14 cellular contexts compared by ENCODE assay signal in the genomic region with DNA sequence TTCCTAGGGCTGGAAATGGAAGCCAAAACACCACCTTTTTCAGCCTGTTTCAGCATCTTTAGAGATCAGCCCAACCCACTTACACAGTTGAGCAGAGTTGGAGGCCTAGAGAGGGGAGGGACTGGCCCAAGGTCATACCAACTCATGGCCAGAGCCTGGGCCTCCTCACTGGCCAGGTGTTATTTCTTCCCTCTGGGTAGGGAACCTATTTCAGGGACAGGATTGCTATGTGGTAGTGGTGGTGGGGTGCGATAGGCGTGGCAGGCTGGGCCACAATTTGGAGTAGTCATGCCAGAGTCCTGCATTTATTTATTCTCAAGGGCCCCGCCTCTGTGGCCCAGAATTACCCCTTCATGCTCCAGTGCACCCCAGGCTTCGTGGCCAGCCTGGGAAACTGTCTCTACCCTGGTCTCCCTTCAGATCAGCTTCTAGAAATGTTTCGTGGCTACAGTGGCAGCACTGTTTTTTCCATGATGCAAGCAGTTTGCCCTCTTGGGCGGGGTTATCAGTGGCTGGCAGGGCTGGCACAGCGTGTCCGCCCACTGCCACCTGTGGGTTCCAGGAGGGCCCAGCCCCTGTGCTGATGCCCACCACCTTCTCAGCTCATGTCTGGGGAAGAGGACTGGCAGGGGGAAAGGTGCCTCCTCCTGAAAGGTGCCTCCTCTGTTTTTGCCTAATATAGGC. TPM values are rescaled to one million over a fixed set of nuclear protein-coding genes. Genes with fewer than 3 reads are reported as not detected.
DNase-seq lines count a peak whose midpoint lies in the region; ATAC-seq and TF ChIP-seq lines count a peak whose summit lies in the region.
"Had no signal": no experiment of that assay in that cellular context is flagged by ENCODE, and none has a peak within 500 bp of the region (broad histone marks: within the 10 kb centered on the region; RNA-seq: fewer than 3 reads in every experiment).

No MANE protein-coding gene starts in this region.

- intact Hi-C loops in activated CD4-positive, alpha-beta T cell treated with anti-CD3 and anti-CD28 coated beads for 36 hours (cut with DNase I, micrococcal nuclease), result loop anchor here in 1 of 2 experiments (10.0 kb wide), 1 partner anchor 539 kb away; a partner anchor contains a TSS

- no peak overlapping the region for H3K27ac Mint-ChIP-seq in WTC11
- H3K27ac Mint-ChIP-seq in stimulated activated naive B cell treated with anti-CD40 and anti-IgM and Interleukin-4, amounts not matched to agents 10 μg/mL and 1 μg/mL and 100 μg/mL, for 72 hours, result peak overlapping the region; percentile 31
- H3K27ac Mint-ChIP-seq in activated CD4-positive, alpha-beta T cell treated with anti-CD3 and anti-CD28 coated beads for 36 hours, result no peak overlapping the region
- H3K27ac Mint-ChIP-seq: activated T-cell treated with anti-CD3 and anti-CD28 coated beads, Interleukin-2, amount 50 U/mL, for 72 hours; CD8-positive, alpha-beta memory T cell; stimulated activated naive CD8-positive, alpha-beta T cell treated with anti-CD3 and anti-CD28 coated beads, Interleukin-15, amount 100 ng/mL, for 72 hours had no signal

- POLR2A ChIA-PET in WTC11 (lab: Charles Lee), result no interaction called here
- POLR2A ChIA-PET in activated CD4-positive, alpha-beta T cell treated with anti-CD3 and anti-CD28 coated beads for 36 hours (lab: Charles Lee), result no interaction called here

- in situ Hi-C loops in GM13977 (cut with MboI; ENCODE audit: low pct_unique_long_range_greater_than_20kb, low sequenced_read_pairs, unreplicated experiment), result loop anchor here (10.0 kb wide), 1 partner anchor 299 kb away; no protein-coding TSS in a partner anchor

- DNase-seq in GM13977 (ENCODE audit: low spot score) (peak; percentile 58), WTC11 (ENCODE audit: low spot score) (peak; percentile 4), left lobe of liver (ENCODE audit: low spot score) (peak; percentile 71)
- no peak for DNase-seq in stimulated activated naive B cell treated with anti-CD40 and anti-IgM and Interleukin-4, amounts not matched to agents 10 μg/mL and 1 μg/mL and 100 μg/mL, for 72 hours
- DNase-seq in activated CD4-positive, alpha-beta T cell treated with anti-CD3 and anti-CD28 coated beads for 36 hours, result no peak
- DNase-seq in activated T-cell treated with anti-CD3 and anti-CD28 coated beads, Interleukin-2, amount 50 U/mL, for 4 hours, result no peak
- DNase-seq: activated T-cell treated with anti-CD3 and anti-CD28 coated beads, Interleukin-2, amount 50 U/mL, for 72 hours; CD8-positive, alpha-beta memory T cell; dorsolateral prefrontal cortex; immature natural killer cell; NCI-H2171; stimulated activated naive CD8-positive, alpha-beta T cell treated with anti-CD3 and anti-CD28 coated beads, Interleukin-15, amount 100 ng/mL, for 72 hours had no signal

- ATAC-seq in WTC11, result no peak
- ATAC-seq in left lobe of liver, result peak; percentile 8
- peak; percentile 47 to 54 for ATAC-seq in stimulated activated naive B cell treated with anti-CD40 and anti-IgM and Interleukin-4, amounts not matched to agents 10 μg/mL and 1 μg/mL and 100 μg/mL, for 72 hours (replicated peaks)
- no peak for ATAC-seq in HG03354 (IDR thresholded peaks at IDR 0.05; ENCODE audit: poor library complexity, severe bottlenecking, unreplicated experiment)
- ATAC-seq in activated CD4-positive, alpha-beta T cell treated with anti-CD3 and anti-CD28 coated beads for 36 hours, result no peak
- ATAC-seq in activated T-cell treated with anti-CD3 and anti-CD28 coated beads, Interleukin-2, amount 50 U/mL, for 4 hours, result no peak
- ATAC-seq: activated T-cell treated with anti-CD3 and anti-CD28 coated beads, Interleukin-2, amount 50 U/mL, for 72 hours; SK-N-SH treated with all-trans-retinoic acid at 6 μM for 48 hours; stimulated activated naive CD8-positive, alpha-beta T cell treated with anti-CD3 and anti-CD28 coated beads, Interleukin-15, amount 100 ng/mL, for 72 hours had no signal

- no peak for TF ChIP-seq CTCF in GM13977 (IDR thresholded peaks at IDR 0.05; ENCODE audit: extremely low read depth, insufficient read depth, missing control alignments)
- no peak for TF ChIP-seq CTCF in WTC11 (IDR thresholded peaks at IDR 0.05)

- CTCF ChIA-PET in WTC11 (lab: Charles Lee), result interaction anchor here (1.0 kb wide), 1 partner anchor 175 kb away, joined by 3 read pairs; no protein-coding TSS in a partner anchor
- CTCF ChIA-PET in activated CD4-positive, alpha-beta T cell treated with anti-CD3 and anti-CD28 coated beads for 36 hours (lab: Charles Lee), result interaction anchor here (0.9 to 4.5 kb wide), 5 partner anchors 10 to 537 kb away, joined by 3 to 37 read pairs (median 4); a partner anchor contains a TSS

- peaks cover 33% of the 10 kb centered on the region for H3K4me1 Mint-ChIP-seq in WTC11
- peaks cover 28 to 49% of the 10 kb centered on the region in 2 donors for H3K4me1 Mint-ChIP-seq in stimulated activated naive B cell treated with anti-CD40 and anti-IgM and Interleukin-4, amounts not matched to agents 10 μg/mL and 1 μg/mL and 100 μg/mL, for 72 hours
- H3K4me1 Mint-ChIP-seq in activated CD4-positive, alpha-beta T cell treated with anti-CD3 and anti-CD28 coated beads for 36 hours, result peaks cover 23% of the 10 kb centered on the region
- H3K4me1 Mint-ChIP-seq in activated T-cell treated with anti-CD3 and anti-CD28 coated beads, Interleukin-2, amount 50 U/mL, for 4 hours (ENCODE audit: low read depth), result peaks cover 14% of the 10 kb centered on the region

- peaks cover 35% of the 10 kb centered on the region for H3K36me3 Mint-ChIP-seq in WTC11
- peaks cover 7 to 24% of the 10 kb centered on the region in 2 donors for H3K36me3 Mint-ChIP-seq in stimulated activated naive B cell treated with anti-CD40 and anti-IgM and Interleukin-4, amounts not matched to agents 10 μg/mL and 1 μg/mL and 100 μg/mL, for 72 hours
- peaks cover 67% of the 10 kb centered on the region for H3K36me3 Mint-ChIP-seq in activated CD4-positive, alpha-beta T cell treated with anti-CD3 and anti-CD28 coated beads for 36 hours (ENCODE audit: low read depth)
- H3K36me3 Mint-ChIP-seq in activated T-cell treated with anti-CD3 and anti-CD28 coated beads, Interleukin-2, amount 50 U/mL, for 4 hours (ENCODE audit: insufficient read depth), result peaks cover 17% of the 10 kb centered on the region
- H3K36me3 Mint-ChIP-seq: CD8-positive, alpha-beta memory T cell; immature natural killer cell had no signal

- no peaks in the 10 kb centered on the region for H3K9me3 Mint-ChIP-seq in WTC11
- no peaks in the 10 kb centered on the region for H3K9me3 Mint-ChIP-seq in stimulated activated naive B cell treated with anti-CD40 and anti-IgM and Interleukin-4, amounts not matched to agents 10 μg/mL and 1 μg/mL and 100 μg/mL, for 72 hours
- no peaks in the 10 kb centered on the region for H3K9me3 Mint-ChIP-seq in activated CD4-positive, alpha-beta T cell treated with anti-CD3 and anti-CD28 coated beads for 36 hours (ENCODE audit: low read depth)
- no peaks in the 10 kb centered on the region for H3K9me3 Mint-ChIP-seq in activated T-cell treated with anti-CD3 and anti-CD28 coated beads, Interleukin-2, amount 50 U/mL, for 4 hours
- H3K9me3 Mint-ChIP-seq: activated T-cell treated with anti-CD3 and anti-CD28 coated beads, Interleukin-2, amount 50 U/mL, for 72 hours; CD8-positive, alpha-beta memory T cell; immature natural killer cell; stimulated activated naive CD8-positive, alpha-beta T cell treated with anti-CD3 and anti-CD28 coated beads, Interleukin-15, amount 100 ng/mL, for 72 hours had no signal

- H3K4me3 Mint-ChIP-seq in WTC11, result no peak overlapping the region
- H3K4me3 Mint-ChIP-seq in stimulated activated naive B cell treated with anti-CD40 and anti-IgM and Interleukin-4, amounts not matched to agents 10 μg/mL and 1 μg/mL and 100 μg/mL, for 72 hours, result no peak overlapping the region
- no peak overlapping the region for H3K4me3 Mint-ChIP-seq in activated CD4-positive, alpha-beta T cell treated with anti-CD3 and anti-CD28 coated beads for 36 hours
- H3K4me3 Mint-ChIP-seq in activated T-cell treated with anti-CD3 and anti-CD28 coated beads, Interleukin-2, amount 50 U/mL, for 4 hours, result no peak overlapping the region
- H3K4me3 Mint-ChIP-seq: activated T-cell treated with anti-CD3 and anti-CD28 coated beads, Interleukin-2, amount 50 U/mL, for 72 hours; CD8-positive, alpha-beta memory T cell had no signal

- H3K27me3 Mint-ChIP-seq in WTC11 (ENCODE audit: low read depth), result no peaks in the 10 kb centered on the region
- H3K27me3 Mint-ChIP-seq in stimulated activated naive B cell treated with anti-CD40 and anti-IgM and Interleukin-4, amounts not matched to agents 10 μg/mL and 1 μg/mL and 100 μg/mL, for 72 hours, result peaks cover 18 to 19% of the 10 kb centered on the region in 2 donors
- peaks cover 4% of the 10 kb centered on the region for H3K27me3 Mint-ChIP-seq in activated CD4-positive, alpha-beta T cell treated with anti-CD3 and anti-CD28 coated beads for 36 hours
- H3K27me3 Mint-ChIP-seq in activated T-cell treated with anti-CD3 and anti-CD28 coated beads, Interleukin-2, amount 50 U/mL, for 4 hours (ENCODE audit: low read depth), result peaks cover 19% of the 10 kb centered on the region
- H3K27me3 Mint-ChIP-seq: stimulated activated naive CD8-positive, alpha-beta T cell treated with anti-CD3 and anti-CD28 coated beads, Interleukin-15, amount 100 ng/mL, for 72 hours had no signal

TF ChIP-seq in WTC11, 78 proteins besides CTCF, POLR2A, EP300 and RAD21 (continues in another document):
- no peak for TF ChIP-seq RORB (CRISPR knock-in tag; IDR thresholded peaks at IDR 0.05)
- TF ChIP-seq, protein P1, sequence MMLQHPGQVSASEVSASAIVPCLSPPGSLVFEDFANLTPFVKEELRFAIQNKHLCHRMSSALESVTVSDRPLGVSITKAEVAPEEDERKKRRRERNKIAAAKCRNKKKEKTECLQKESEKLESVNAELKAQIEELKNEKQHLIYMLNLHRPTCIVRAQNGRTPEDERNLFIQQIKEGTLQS (CRISPR knock-in tag; conservative IDR thresholded peaks at IDR 0.05), result no peak

RNA-seq across cellular contexts. Expression of a gene that starts 6.2 kb away (rescaled TPM):
- total RNA-seq in WTC11 (2021) (41.9 to 44.4 TPM (median 43.8 TPM) in 3 replicates), left lobe of liver (135 TPM)
- 10 to 100 TPM; 64.6 to 72.8 TPM for total RNA-seq in activated CD4-positive, alpha-beta T cell treated with anti-CD3 and anti-CD28 coated beads for 36 hours
- 10 to 100 TPM; 28.9 to 44.6 (median 31.8) TPM for total RNA-seq in activated T-cell treated with anti-CD3 and anti-CD28 coated beads, Interleukin-2, amount 50 U/mL, for 4 hours

Comparison
In these comparisons a context has a peak if more than half of its experiments do, and no peak if none do; other contexts are left out.
1. DNase-seq: peak in GM13977 (single experiment), WTC11 (single experiment) and left lobe of liver (single experiment); none in stimulated activated naive B cell treated with anti-CD40 and anti-IgM and Interleukin-4, amounts not matched to agents 10 μg/mL and 1 μg/mL and 100 μg/mL, for 72 hours (single experiment), activated CD4-positive, alpha-beta T cell treated with anti-CD3 and anti-CD28 coated beads for 36 hours (single experiment) and activated T-cell treated with anti-CD3 and anti-CD28 coated beads, Interleukin-2, amount 50 U/mL, for 4 hours (single experiment).
2. ATAC-seq: peak in left lobe of liver (single experiment) and stimulated activated naive B cell treated with anti-CD40 and anti-IgM and Interleukin-4, amounts not matched to agents 10 μg/mL and 1 μg/mL and 100 μg/mL, for 72 hours (2 of 2); none in WTC11 (single experiment), HG03354 (single experiment), activated CD4-positive, alpha-beta T cell treated with anti-CD3 and anti-CD28 coated beads for 36 hours (single experiment) and activated T-cell treated with anti-CD3 and anti-CD28 coated beads, Interleukin-2, amount 50 U/mL, for 4 hours (0 of 2).